ENCODE assay signal across 15 cellular contexts in the genomic region with DNA sequence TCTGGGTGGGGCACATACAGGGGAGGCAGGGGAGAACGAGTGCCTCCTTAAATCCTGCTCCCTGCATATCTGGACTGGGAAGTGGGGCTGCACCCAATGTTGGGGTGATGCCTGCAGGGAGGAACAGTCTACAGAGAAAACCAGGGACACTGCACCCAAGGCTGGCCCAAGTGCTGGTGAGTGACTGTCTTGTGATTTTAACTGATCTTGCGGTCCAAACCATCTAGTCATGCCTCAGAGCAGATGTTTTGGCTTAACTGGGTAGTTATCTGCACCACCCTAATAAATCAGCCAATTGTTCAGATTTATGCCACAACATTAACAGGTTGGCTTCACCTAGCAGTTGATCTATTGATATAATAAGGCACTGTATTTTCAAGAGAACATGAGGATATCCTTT.
"Had no signal": no experiment of that assay in that cellular context is flagged by ENCODE, and none has a peak within 500 bp of the region (broad histone marks: within the 10 kb centered on the region; RNA-seq: fewer than 3 reads in every experiment).

No MANE protein-coding gene starts in this region.

- DNase-seq: activated CD4-positive, CD25-positive, alpha-beta regulatory T cell; activated effector memory CD4-positive, alpha-beta T cell treated with Interleukin-2 at 50 U/mL for 16 hours; central memory CD4-positive, alpha-beta T cell; cortex of kidney; effector CD8-positive, alpha-beta T cell; left lung; occipital lobe; right cardiac atrium had no signal

- H3K4me1 Mint-ChIP-seq: activated naive CD4-positive, alpha-beta T cell treated with anti-CD3 and anti-CD28 coated beads, Interleukin-2, amount 50 U/mL, for 24 hours; memory B cell; stimulated activated memory B cell treated with anti-CD40 and anti-IgM and Interleukin-4, amounts not matched to agents 10 μg/mL and 1 μg/mL and 100 μg/mL, for 72 hours had no signal

- ATAC-seq: left lung; natural killer cell treated with Interleukin-12 subunit alpha and Interleukin-12 subunit beta and Interleukin-15 and Interleukin-18, amount 100 ng/mL, for 72 hours; right cardiac atrium had no signal

- H3K27ac Mint-ChIP-seq: activated naive CD4-positive, alpha-beta T cell treated with anti-CD3 and anti-CD28 coated beads, Interleukin-2, amount 50 U/mL, for 24 hours; memory B cell; natural killer cell treated with Interleukin-12 subunit alpha and Interleukin-12 subunit beta and Interleukin-15 and Interleukin-18, amount 100 ng/mL, for 72 hours; progenitor cell of endocrine pancreas; stimulated activated memory B cell treated with anti-CD40 and anti-IgM and Interleukin-4, amounts not matched to agents 10 μg/mL and 1 μg/mL and 100 μg/mL, for 72 hours; type B pancreatic cell had no signal

- H3K4me2 ChIP-seq: smooth muscle cell had no signal

- H3K36me3 Mint-ChIP-seq: activated naive CD4-positive, alpha-beta T cell treated with anti-CD3 and anti-CD28 coated beads, Interleukin-2, amount 50 U/mL, for 24 hours; memory B cell; natural killer cell treated with Interleukin-12 subunit alpha and Interleukin-12 subunit beta and Interleukin-15 and Interleukin-18, amount 100 ng/mL, for 72 hours; stimulated activated memory B cell treated with anti-CD40 and anti-IgM and Interleukin-4, amounts not matched to agents 10 μg/mL and 1 μg/mL and 100 μg/mL, for 72 hours; type B pancreatic cell had no signal

- H3K27ac ChIP-seq: left lung had no signal

- H3K4me3 Mint-ChIP-seq: activated naive CD4-positive, alpha-beta T cell treated with anti-CD3 and anti-CD28 coated beads, Interleukin-2, amount 50 U/mL, for 24 hours; memory B cell; natural killer cell treated with Interleukin-12 subunit alpha and Interleukin-12 subunit beta and Interleukin-15 and Interleukin-18, amount 100 ng/mL, for 72 hours; stimulated activated memory B cell treated with anti-CD40 and anti-IgM and Interleukin-4, amounts not matched to agents 10 μg/mL and 1 μg/mL and 100 μg/mL, for 72 hours; type B pancreatic cell had no signal

- H3K4me1 ChIP-seq: left lung had no signal

- H3K9me3 Mint-ChIP-seq: activated naive CD4-positive, alpha-beta T cell treated with anti-CD3 and anti-CD28 coated beads, Interleukin-2, amount 50 U/mL, for 24 hours; memory B cell; natural killer cell treated with Interleukin-12 subunit alpha and Interleukin-12 subunit beta and Interleukin-15 and Interleukin-18, amount 100 ng/mL, for 72 hours; stimulated activated memory B cell treated with anti-CD40 and anti-IgM and Interleukin-4, amounts not matched to agents 10 μg/mL and 1 μg/mL and 100 μg/mL, for 72 hours had no signal

- H3K4me3 ChIP-seq: left lung, smooth muscle cell had no signal

- H3K9me3 ChIP-seq: left lung had no signal

- H3K36me3 ChIP-seq: left lung had no signal
